In genomic region chr6:11364971-11365397, GRCh38 we compare ENCODE assay signal across 10 cellular contexts.
A peak's percentile ranks its signal among the peaks of the same experiment; 100 is the strongest.
DNase-seq lines count a peak whose midpoint lies in the region; ATAC-seq and TF ChIP-seq lines count a peak whose summit lies in the region.
"Had no signal": no experiment of that assay in that cellular context is flagged by ENCODE, and none has a peak within 500 bp of the region (broad histone marks: within the 10 kb centered on the region; RNA-seq: fewer than 3 reads in every experiment).

No MANE protein-coding gene starts in this region.

- DNase-seq in choroid plexus epithelial cell (ENCODE audit: low read depth) (peak; percentile 97), left lung (no peak), stomach (no peak), H7 (no peak), NCI-H1436 treated with DMSO at 0.1 percent for 48 hours (lab: John Stamatoyannopoulos, UW) (no peak), SHP77 treated with DMSO at 0.1 percent for 48 hours (lab: John Stamatoyannopoulos, UW) (no peak)
- DNase-seq: activated gamma-delta T cell, NCI-H1092 treated with DMSO at 0.1 percent for 48 hours, T-helper 9 cell had no signal

- intact Hi-C loops in left lung (cut with DNase I) (loop anchor here in 1 of 2 donors (10.0 kb wide), 1 partner anchor 70 kb away; no protein-coding TSS in a partner anchor), stomach (cut with DNase I; ENCODE audit: low total_unique reads) (no loop called here)

- H3K9me3 Mint-ChIP-seq in activated T-helper 17 cell treated with anti-CD3 and anti-CD28 coated beads, Interleukin-2, amount 50 U/mL, for 72 hours = peaks cover 11% of the 10 kb centered on the region

- H3K27ac ChIP-seq in left lung = peak overlapping the region; percentile 82 to 83
- peak overlapping the region; percentile 16 to 83 (median 76) for H3K27ac ChIP-seq in stomach

- no peaks in the 10 kb centered on the region for H3K36me3 ChIP-seq in left lung
- no peaks in the 10 kb centered on the region for H3K36me3 ChIP-seq in stomach
- H3K36me3 ChIP-seq in H7 (replicated peaks; ENCODE audit: control insufficient read depth, insufficient read depth, low read length) = no peaks in the 10 kb centered on the region

- TF ChIP-seq EP300 in stomach (IDR thresholded peaks at IDR 0.05) = peak; percentile 63

- H3K4me1 ChIP-seq in left lung (peaks cover 14 to 64% of the 10 kb centered on the region in 2 donors), stomach (peaks cover 3 to 32% (median 13%) of the 10 kb centered on the region in 4 donors)

- no peaks in the 10 kb centered on the region for H3K27me3 Mint-ChIP-seq in activated T-helper 17 cell treated with anti-CD3 and anti-CD28 coated beads, Interleukin-2, amount 50 U/mL, for 72 hours

- H3K4me3 ChIP-seq in choroid plexus epithelial cell (ENCODE audit: low read depth, low read length) = no peak overlapping the region
- no peak overlapping the region for H3K4me3 ChIP-seq in left lung
- H3K4me3 ChIP-seq in stomach = no peak overlapping the region
- H3K4me3 ChIP-seq in H7 (ENCODE audit: insufficient read depth, low read depth, low read length) = no peak overlapping the region

- TF ChIP-seq CTCF in choroid plexus epithelial cell (conservative IDR thresholded peaks at IDR 0.05; ENCODE audit: low read depth, low read length) = no peak
- TF ChIP-seq CTCF in left lung (IDR thresholded peaks at IDR 0.05) = no peak
- TF ChIP-seq CTCF in stomach (IDR thresholded peaks at IDR 0.05) = no peak

- H3K27me3 ChIP-seq in left lung (no peaks in the 10 kb centered on the region), stomach (no peaks in the 10 kb centered on the region), H7 (ENCODE audit: control insufficient read depth, insufficient read depth, low read length) (no peaks in the 10 kb centered on the region)

- no peak for TF ChIP-seq POLR2A in stomach (IDR thresholded peaks at IDR 0.05)

- peak overlapping the region; percentile 38 for H3K4me3 Mint-ChIP-seq in activated T-helper 17 cell treated with anti-CD3 and anti-CD28 coated beads, Interleukin-2, amount 50 U/mL, for 72 hours

- peaks cover 57% of the 10 kb centered on the region for H3K36me3 Mint-ChIP-seq in activated T-helper 17 cell treated with anti-CD3 and anti-CD28 coated beads, Interleukin-2, amount 50 U/mL, for 72 hours (ENCODE audit: low read depth)

- WGBS in stomach, 5 donors = 68 to 80% (median 75%) methylated on average over 5 of the region's 5 CpGs

- no peak for ATAC-seq in activated T-helper 17 cell treated with anti-CD3 and anti-CD28 coated beads, Interleukin-2, amount 50 U/mL, for 72 hours (replicated peaks)
- ATAC-seq in left lung = peak; percentile 70

- H3K27ac Mint-ChIP-seq in activated T-helper 17 cell treated with anti-CD3 and anti-CD28 coated beads, Interleukin-2, amount 50 U/mL, for 72 hours = peak overlapping the region; percentile 73

- peaks cover 84% of the 10 kb centered on the region for H3K4me1 Mint-ChIP-seq in activated T-helper 17 cell treated with anti-CD3 and anti-CD28 coated beads, Interleukin-2, amount 50 U/mL, for 72 hours

- H3K9me3 ChIP-seq in left lung (no peaks in the 10 kb centered on the region), stomach (no peaks in the 10 kb centered on the region)
